Comparison of ENCODE assay signal across 10 cellular contexts in genomic region chr17:48954300-48954755, GRCh38. TPM values are rescaled to one million over a fixed set of nuclear protein-coding genes. Genes with fewer than 3 reads are reported as not detected.
DNase-seq lines count a peak whose midpoint lies in the region; ATAC-seq, FAIRE-seq and TF ChIP-seq lines count a peak whose summit lies in the region.
"Had no signal": no experiment of that assay in that cellular context is flagged by ENCODE, and none has a peak within 500 bp of the region (broad histone marks: within the 10 kb centered on the region; RNA-seq: fewer than 3 reads in every experiment).

No MANE protein-coding gene starts in this region.

- H3K27ac ChIP-seq in A549 (peak overlapping the region; percentile 78 to 82), OCI-LY1 (ENCODE audit: low read depth, low read length, poor library complexity, severe bottlenecking) (peak overlapping the region; percentile 93)

- no peak overlapping the region for H3K4me3 Mint-ChIP-seq in T-helper 17 cell

- no peaks in the 10 kb centered on the region for H3K27me3 ChIP-seq in OCI-LY1 (ENCODE audit: insufficient read depth, low read length)

- H4K20me1 ChIP-seq in OCI-LY1 (ENCODE audit: insufficient read depth, low read length): no peaks in the 10 kb centered on the region

- ATAC-seq in A549 (peak; percentile 94 to 98), T-helper 17 cell (no peak), GM21423 (IDR thresholded peaks at IDR 0.05; ENCODE audit: unreplicated experiment) (no peak)

- no peak for TF ChIP-seq EP300 in A549 (IDR thresholded peaks at IDR 0.05)

- peak; percentile 76 for FAIRE-seq in A549 (lab: Jason Lieb, UNC)
- FAIRE-seq: GM12891 had no signal

- H3K79me2 ChIP-seq in OCI-LY1 (ENCODE audit: insufficient read depth, low read length): no peaks in the 10 kb centered on the region

- TF ChIP-seq CTCF in A549 (IDR thresholded peaks at IDR 0.05) (peak; percentile 98), GM10266 (IDR thresholded peaks at IDR 0.05; ENCODE audit: control insufficient read depth, insufficient read depth, low read depth, missing control alignments) (peak; percentile 45), OCI-LY1 (IDR thresholded peaks at IDR 0.05; ENCODE audit: low read length) (peak; percentile 87), fibroblast of mammary gland (conservative IDR thresholded peaks at IDR 0.05; ENCODE audit: control insufficient read depth, insufficient read depth, low read depth, low read length) (peak; percentile 87)

- POLR2A ChIA-PET in A549 (lab: Yijun Ruan, JAX): interaction anchor here (0.6 to 2.6 kb wide), 8 partner anchors 10 to 78 kb away, joined by 3 to 18 read pairs (median 4); partner anchors contain the start of gene SNF8

- no peak for TF ChIP-seq POLR2A in A549 (IDR thresholded peaks at IDR 0.05; ENCODE audit: low read length)

- no peaks in the 10 kb centered on the region for H3K9me2 ChIP-seq in OCI-LY1 (ENCODE audit: low read depth, low read length)

- DNase-seq in A549 (ENCODE audit: low read depth in 1 of 2, low spot score in 1 of 2) (peak; percentile 66 to 91), GM10266 (ENCODE audit: extremely low spot score) (no peak), fibroblast of mammary gland (ENCODE audit: low read depth) (peak; percentile 65), T-helper 17 cell (no peak), NCI-H1694 treated with DMSO at 0.1 percent for 48 hours (lab: John Stamatoyannopoulos, UW) (no peak), SK-N-DZ (ENCODE audit: low spot score) (no peak)

- H3K27ac Mint-ChIP-seq in T-helper 17 cell: no peak overlapping the region

- peaks cover 4% of the 10 kb centered on the region for H3K36me3 Mint-ChIP-seq in T-helper 17 cell (ENCODE audit: low read depth)

- WGBS in A549 (ENCODE audit: missing lambda C conversion rate): 3% methylated on average over 7 of the region's 7 CpGs

- peak overlapping the region; percentile 2; the same call in 1 of the 2 replicates for H3K9ac ChIP-seq in OCI-LY1 (ENCODE audit: low read length)

- H3K36me3 ChIP-seq in OCI-LY1 (ENCODE audit: insufficient read depth, low read length): no peaks in the 10 kb centered on the region

- H3K4me2 ChIP-seq in A549 (peak overlapping the region; percentile 72), OCI-LY1 (ENCODE audit: low read length) (peak overlapping the region; percentile 11; the same call in 1 of the 2 replicates)

- H3K9me3 ChIP-seq in A549 (no peaks in the 10 kb centered on the region), OCI-LY1 (ENCODE audit: low read length) (no peaks in the 10 kb centered on the region), T-helper 17 cell (ENCODE audit: control insufficient read depth, low read length, poor library complexity, severe bottlenecking) (no peaks in the 10 kb centered on the region)

- H3F3A ChIP-seq in OCI-LY1 (ENCODE audit: insufficient read depth, low read length): no peaks in the 10 kb centered on the region

- H3K4me3 ChIP-seq in A549 (0 out of 3 replicates have a peak overlapping the region, but pooled peaks have one; percentile 12), OCI-LY1 (ENCODE audit: low read depth, low read length, poor library complexity, severe bottlenecking) (no peak overlapping the region), fibroblast of mammary gland (ENCODE audit: control insufficient read depth, low read depth, low read length) (no peak overlapping the region)

- H3K4me1 ChIP-seq in A549 (peaks cover 49% of the 10 kb centered on the region), OCI-LY1 (ENCODE audit: insufficient read depth, low read length, severe bottlenecking) (peaks cover 27% of the 10 kb centered on the region)

- H3K27me3 Mint-ChIP-seq in T-helper 17 cell: peaks cover 30% of the 10 kb centered on the region

- peaks cover 2% of the 10 kb centered on the region for H3K4me1 Mint-ChIP-seq in T-helper 17 cell

- peak overlapping the region; percentile 71; the same call in 1 of the 2 replicates for H2AFZ ChIP-seq in OCI-LY1 (ENCODE audit: low read length)

- CTCF ChIA-PET in A549 (lab: Yijun Ruan, JAX): interaction anchor here (0.6 to 18.6 kb wide), 51 partner anchors 9 to 345 kb away, joined by 3 to 383 read pairs (median 5); partner anchors contain the start of genes GIP, IGF2BP1, SNF8 and UBE2Z

- peak; percentile 99 to 100 for TF ChIP-seq RAD21 in A549 (conservative IDR thresholded peaks at IDR 0.05 in 1 of 2, IDR thresholded peaks at IDR 0.05 in 1 of 2)

TF ChIP-seq in A549, 52 proteins besides CTCF, POLR2A, EP300 and RAD21:
- TF ChIP-seq CEBPB (IDR thresholded peaks at IDR 0.05) (peak in 1 of 2 experiments; percentile 53; a peak in 1 of 4 replicates), SMC3 (IDR thresholded peaks at IDR 0.05) (peak; percentile 99), ZNF302 (CRISPR knock-in tag; IDR thresholded peaks at IDR 0.05) (no peak), RCOR1 (IDR thresholded peaks at IDR 0.05; ENCODE audit: low read depth, low read length) (no peak), SREBF2 (IDR thresholded peaks at IDR 0.05) (no peak), JUN (IDR thresholded peaks at IDR 0.05) (peak in 1 of 2 experiments; percentile 46; a peak in 1 of 5 replicates), MAZ (IDR thresholded peaks at IDR 0.05; ENCODE audit: borderline replicate concordance, low read depth, low read length) (peak; percentile 46; the same call in 1 of the 2 replicates), RNF2 (IDR thresholded peaks at IDR 0.05; ENCODE audit: borderline replicate concordance, low read depth) (no peak), HOXA7 (CRISPR knock-in tag; IDR thresholded peaks at IDR 0.05) (no peak)
- TF ChIP-seq, protein P1, sequence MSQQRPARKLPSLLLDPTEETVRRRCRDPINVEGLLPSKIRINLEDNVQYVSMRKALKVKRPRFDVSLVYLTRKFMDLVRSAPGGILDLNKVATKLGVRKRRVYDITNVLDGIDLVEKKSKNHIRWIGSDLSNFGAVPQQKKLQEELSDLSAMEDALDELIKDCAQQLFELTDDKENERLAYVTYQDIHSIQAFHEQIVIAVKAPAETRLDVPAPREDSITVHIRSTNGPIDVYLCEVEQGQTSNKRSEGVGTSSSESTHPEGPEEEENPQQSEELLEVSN (IDR thresholded peaks at IDR 0.05; ENCODE audit: borderline replicate concordance, low read depth): no peak
- TF ChIP-seq, protein P2, sequence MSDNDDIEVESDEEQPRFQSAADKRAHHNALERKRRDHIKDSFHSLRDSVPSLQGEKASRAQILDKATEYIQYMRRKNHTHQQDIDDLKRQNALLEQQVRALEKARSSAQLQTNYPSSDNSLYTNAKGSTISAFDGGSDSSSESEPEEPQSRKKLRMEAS (IDR thresholded peaks at IDR 0.05): peak; percentile 77
TF ChIP-seq in A549: peak in this region for 5.

RNA-seq across cellular contexts. Expression of gene SNF8, which starts 9.7 kb away (rescaled TPM):
- polyA plus RNA-seq in A549 (2011; rRNA removed) (187 and 209 TPM in 2 replicates), A549 (2017; fragmentation: RNase III; extraction: RNeasy Plus Mini Kit Qiagen cat#74134 plus additional on column Dnase treatment) (298 to 323 TPM (median 320 TPM) in 3 replicates)
- polyA plus RNA-seq in A549 (2012; cell fraction: cytosol; rRNA removed): 368 and 375 TPM in 2 replicates
- polyA plus RNA-seq in A549 (2012; cell fraction: nucleus; rRNA removed): 159 and 183 TPM in 2 replicates
- 162 TPM in 2 replicates for polyA minus RNA-seq in A549 (2011; rRNA and poly(A)+ RNA removed)
- total RNA-seq in T-helper 17 cell: 10 to 100 TPM; 53.8 to 70.6 TPM
- 187 and 212 TPM in 2 replicates for polyA plus RNA-seq in SK-N-DZ (2014; cell fraction: cytosol; rRNA removed)
- polyA plus RNA-seq in SK-N-DZ (2014; cell fraction: nucleus; rRNA removed): 116 and 127 TPM in 2 replicates

RNA-seq across cellular contexts. Expression of gene GIP, which starts 14.1 kb away (rescaled TPM):
- polyA plus RNA-seq in A549 (2011; rRNA removed) (6.1 and 6.3 TPM in 2 replicates), A549 (2017; fragmentation: RNase III; extraction: RNeasy Plus Mini Kit Qiagen cat#74134 plus additional on column Dnase treatment) (3.5 to 5.2 TPM (median 5.2 TPM) in 3 replicates)
- 2.6 TPM in 2 replicates for polyA plus RNA-seq in A549 (2012; cell fraction: cytosol; rRNA removed)
- polyA plus RNA-seq in A549 (2012; cell fraction: nucleus; rRNA removed): 0.31 and 0.61 TPM in 2 replicates
- 3.6 and 6.1 TPM in 2 replicates for polyA minus RNA-seq in A549 (2011; rRNA and poly(A)+ RNA removed)
- total RNA-seq in T-helper 17 cell: not detected
- polyA plus RNA-seq in SK-N-DZ (2014; cell fraction: cytosol; rRNA removed): 1.1 TPM in 1 of 2 replicates, not detected in the other
- not detected in 2 replicates for polyA plus RNA-seq in SK-N-DZ (2014; cell fraction: nucleus; rRNA removed)
- total RNA-seq: activated CD8-positive, alpha-beta memory T cell treated with anti-CD3 and anti-CD28 coated beads for 36 hours had no signal

RNA-seq across cellular contexts. Expression of gene IGF2BP1, which starts 42.9 kb away (rescaled TPM):
- polyA plus RNA-seq in A549 (2011; rRNA removed) (26.2 and 30.1 TPM in 2 replicates), A549 (2017; fragmentation: RNase III; extraction: RNeasy Plus Mini Kit Qiagen cat#74134 plus additional on column Dnase treatment) (38.0 to 42.3 TPM (median 40.3 TPM) in 3 replicates)
- polyA plus RNA-seq in A549 (2012; cell fraction: cytosol; rRNA removed): 31.0 and 37.6 TPM in 2 replicates
- polyA plus RNA-seq in A549 (2012; cell fraction: nucleus; rRNA removed): 47.7 and 67.8 TPM in 2 replicates
- polyA minus RNA-seq in A549 (2011; rRNA and poly(A)+ RNA removed): 56.3 and 83.5 TPM in 2 replicates
- total RNA-seq in T-helper 17 cell: not detected
- polyA plus RNA-seq in SK-N-DZ (2014; cell fraction: cytosol; rRNA removed): 63.4 and 72.2 TPM in 2 replicates
- polyA plus RNA-seq in SK-N-DZ (2014; cell fraction: nucleus; rRNA removed): 47.9 and 78.5 TPM in 2 replicates

RNA-seq across cellular contexts. Expression of gene UBE2Z, which starts 46.1 kb away (rescaled TPM):
- polyA plus RNA-seq in A549 (2011; rRNA removed) (174 and 196 TPM in 2 replicates), A549 (2017; fragmentation: RNase III; extraction: RNeasy Plus Mini Kit Qiagen cat#74134 plus additional on column Dnase treatment) (104 to 114 TPM (median 109 TPM) in 3 replicates)
- 108 and 127 TPM in 2 replicates for polyA plus RNA-seq in A549 (2012; cell fraction: cytosol; rRNA removed)
- 71.6 and 111 TPM in 2 replicates for polyA plus RNA-seq in A549 (2012; cell fraction: nucleus; rRNA removed)
- 155 and 161 TPM in 2 replicates for polyA minus RNA-seq in A549 (2011; rRNA and poly(A)+ RNA removed)
- total RNA-seq in T-helper 17 cell: 10 to 100 TPM; 78.9 to 84.5 TPM
- 35.5 and 38.8 TPM in 2 replicates for polyA plus RNA-seq in SK-N-DZ (2014; cell fraction: cytosol; rRNA removed)
- polyA plus RNA-seq in SK-N-DZ (2014; cell fraction: nucleus; rRNA removed): 32.6 and 38.7 TPM in 2 replicates

Comparison
In these comparisons a context has a peak if more than half of its experiments do, and no peak if none do; other contexts are left out.
1. ATAC-seq: peak in A549 (2 of 2); none in T-helper 17 cell (single experiment) and GM21423 (single experiment).
2. DNase-seq: peak in A549 (2 of 2) and fibroblast of mammary gland (single experiment); none in GM10266 (single experiment), T-helper 17 cell (0 of 3), NCI-H1694 treated with DMSO at 0.1 percent for 48 hours (single experiment) and SK-N-DZ (single experiment).
3. CTCF ChIP-seq: peak in every context shown above with its lines; median percentile 98 in A549; 87 in OCI-LY1; 87 in fibroblast of mammary gland; 45 in GM10266.